Comparison of ENCODE assay signal across 12 cellular contexts in genomic region chr6:127818149-127818548, GRCh38.
"Had no signal": no experiment of that assay in that cellular context is flagged by ENCODE, and none has a peak within 500 bp of the region (broad histone marks: within the 10 kb centered on the region; RNA-seq: fewer than 3 reads in every experiment).

No MANE protein-coding gene starts in this region.

- H3K27ac ChIP-seq: hepatocyte had no signal

- H2AFZ ChIP-seq: hepatocyte had no signal

- H3K79me2 ChIP-seq: hepatocyte had no signal

- H3K4me2 ChIP-seq: hepatocyte had no signal

- ATAC-seq: left ventricle myocardium superior, right cardiac atrium, SK-N-SH treated with all-trans-retinoic acid at 6 μM for 48 hours had no signal

- DNase-seq: activated CD4-positive, alpha-beta T cell treated with anti-CD3 and anti-CD28 coated beads, Interleukin-2, amount 50 U/mL, for 4 hours; activated CD4-positive, CD25-positive, alpha-beta regulatory T cell; anterior cingulate cortex; left ventricle myocardium superior; posterior cingulate gyrus; right cardiac atrium; SHP77; small intestine; substantia nigra; trophoblast cell had no signal

- H3K27me3 ChIP-seq: hepatocyte had no signal

- H3K4me3 ChIP-seq: hepatocyte had no signal
